23 cellular contexts compared by ENCODE assay signal in the genomic region with DNA sequence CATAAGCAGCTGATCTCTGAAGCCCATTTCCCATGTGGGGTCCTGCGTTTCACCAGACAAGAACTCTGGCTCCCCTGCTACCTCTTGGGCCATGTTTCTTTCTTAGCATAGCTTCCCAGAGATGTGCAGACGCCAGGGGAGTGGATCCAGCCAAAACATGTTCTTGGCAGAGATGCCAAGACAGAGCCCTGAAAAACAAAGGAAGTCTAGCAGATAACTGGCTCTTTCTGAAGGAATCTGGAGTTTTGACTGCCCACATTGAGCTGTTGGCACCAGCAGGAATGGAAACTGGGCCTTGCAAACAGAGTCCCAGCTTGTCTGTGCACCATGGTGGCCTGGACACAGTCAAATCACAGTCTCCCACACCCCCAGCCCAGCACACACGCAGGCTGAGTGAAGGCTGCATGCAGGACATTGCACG.
DNase-seq lines count a peak whose midpoint lies in the region; ATAC-seq and TF ChIP-seq lines count a peak whose summit lies in the region.
"Had no signal": no experiment of that assay in that cellular context is flagged by ENCODE, and none has a peak within 500 bp of the region (broad histone marks: within the 10 kb centered on the region; RNA-seq: fewer than 3 reads in every experiment).

No MANE protein-coding gene starts in this region.

- H3K27me3 ChIP-seq in tibial artery = no peaks in the 10 kb centered on the region
- H3K27me3 ChIP-seq: brain microvascular endothelial cell, tibial nerve had no signal

- no peak overlapping the region for H3K4me3 ChIP-seq in tibial artery
- H3K4me3 ChIP-seq: SK-N-MC, tibial nerve had no signal

- peaks cover 5 to 41% (median 33%) of the 10 kb centered on the region in 4 donors for H3K4me1 ChIP-seq in tibial artery

- no peaks in the 10 kb centered on the region for H3K36me3 ChIP-seq in tibial artery
- H3K36me3 ChIP-seq: brain microvascular endothelial cell, tibial nerve had no signal

- TF ChIP-seq CTCF in tibial artery (IDR thresholded peaks at IDR 0.05) = no peak

- DNase-seq in anterior cingulate cortex (lab: John Stamatoyannopoulos, UW) (peak in 32 of 58 donors; percentile 6 to 75 (median 36)), fibroblast of gingiva (ENCODE audit: low read depth) (peak; percentile 41), mucosa of gallbladder (ENCODE audit: low spot score) (peak; percentile 26), tibial artery (peak; percentile 41 to 82), glomerular visceral epithelial cell (ENCODE audit: extremely low spot score) (no peak), NCI-H128 (lab: John Stamatoyannopoulos, UW; ENCODE audit: unreplicated experiment) (no peak)
- DNase-seq: activated CD4-positive, alpha-beta T cell treated with anti-CD3 and anti-CD28 coated beads for 4 hours; activated CD8-positive, alpha-beta memory T cell treated with anti-CD3 and anti-CD28 coated beads for 24 hours; activated gamma-delta T cell treated with Interleukin-2 at 50 U/mL for 16 hours; activated naive CD8-positive, alpha-beta T cell treated with anti-CD3 and anti-CD28 coated beads, Interleukin-2, amount 50 U/mL, for 24 hours; activated T-cell treated with anti-CD3 and anti-CD28 coated beads, Interleukin-2, amount 50 U/mL, for 1 hour; brain microvascular endothelial cell; CD8-positive, alpha-beta T cell; GOT3; Karpas-422; naive thymus-derived CD8-positive, alpha-beta T cell; NCI-H1048; NCI-H2029 treated with DMSO at 0.1 percent for 48 hours; NCI-H226; stimulated activated CD4-positive, alpha-beta T cell treated with anti-CD3 and anti-CD28 coated beads, Interleukin-15, amount 100 ng/mL, for 24 hours had no signal

- no peak for ATAC-seq in GM21367 (IDR thresholded peaks at IDR 0.05; ENCODE audit: unreplicated experiment)
- ATAC-seq: activated naive CD8-positive, alpha-beta T cell treated with anti-CD3 and anti-CD28 coated beads, Interleukin-2, amount 50 U/mL, for 24 hours; CD8-positive, alpha-beta T cell; naive thymus-derived CD8-positive, alpha-beta T cell had no signal

- intact Hi-C loops in tibial artery (cut with DNase I; ENCODE audit: low total_unique reads) = loop anchor here (10.0 kb wide), 1 partner anchor 107 kb away; no protein-coding TSS in a partner anchor

- peak overlapping the region; percentile 65 to 75 for H3K27ac ChIP-seq in tibial artery
- H3K27ac ChIP-seq: brain microvascular endothelial cell, SK-N-MC had no signal

- no peaks in the 10 kb centered on the region for H3K9me3 ChIP-seq in tibial artery

Comparison
In these comparisons a context has a peak if more than half of its experiments do, and no peak if none do; other contexts are left out.
1. DNase-seq: peak in anterior cingulate cortex (32 of 58), fibroblast of gingiva (single experiment), mucosa of gallbladder (single experiment) and tibial artery (2 of 2); none in glomerular visceral epithelial cell (single experiment) and NCI-H128 (single experiment).